In genomic region chr13:80604094-80604493, GRCh38 we compare ENCODE assay signal across 1 cellular context.
TF ChIP-seq lines count a peak whose summit lies in the region.

No MANE protein-coding gene starts in this region.

TF ChIP-seq in GM23338, 12 proteins besides CTCF, POLR2A, EP300 and RAD21 (continued from another document):
- TF ChIP-seq ZNF114 (CRISPR knock-in tag; IDR thresholded peaks at IDR 0.05) (no peak), ZNF462 (CRISPR knock-in tag; IDR thresholded peaks at IDR 0.05) (no peak), REST (IDR thresholded peaks at IDR 0.05; ENCODE audit: unreplicated experiment) (no peak), POLR2AphosphoS5 (IDR thresholded peaks at IDR 0.05; ENCODE audit: low read depth) (no peak), NANOG (IDR thresholded peaks at IDR 0.05; ENCODE audit: borderline replicate concordance) (no peak), STAT1 (IDR thresholded peaks at IDR 0.05; ENCODE audit: unreplicated experiment) (no peak)
TF ChIP-seq in GM23338: peak in this region for 0.
